1 cellular context compared by ENCODE assay signal in genomic region chr10:100485336-100485735, GRCh38.
TF ChIP-seq lines count a peak whose summit lies in the region.

No MANE protein-coding gene starts in this region.

TF ChIP-seq in GM23338, 12 proteins besides CTCF, POLR2A, EP300 and RAD21 (continued from another document):
- TF ChIP-seq REST (IDR thresholded peaks at IDR 0.05; ENCODE audit: unreplicated experiment), result no peak
